In the genomic region with DNA sequence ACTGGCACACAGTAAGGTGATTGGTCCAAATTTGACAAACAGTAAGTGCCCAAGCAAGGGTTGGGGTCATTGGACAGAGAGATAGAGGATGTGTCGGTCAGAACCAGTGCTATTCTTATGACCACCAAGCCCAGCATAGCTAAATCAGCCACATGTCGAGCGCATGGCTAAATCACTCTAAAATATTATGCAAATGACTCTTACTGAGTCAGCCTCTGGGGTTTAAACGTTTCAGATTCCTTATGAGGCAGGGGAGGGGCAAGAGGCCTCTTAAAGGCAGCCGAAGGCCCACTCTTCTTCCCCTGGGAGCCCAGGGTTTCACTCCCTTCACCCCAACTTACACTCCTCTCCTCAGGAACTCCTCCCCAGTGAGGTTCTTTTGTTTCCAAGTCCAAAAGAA, we compare ENCODE assay signal across 10 cellular contexts. TPM values are rescaled to one million over a fixed set of nuclear protein-coding genes. Genes with fewer than 3 reads are reported as not detected.
DNase-seq lines count a peak whose midpoint lies in the region; ATAC-seq, FAIRE-seq and TF ChIP-seq lines count a peak whose summit lies in the region.
"Had no signal": no experiment of that assay in that cellular context is flagged by ENCODE, and none has a peak within 500 bp of the region (broad histone marks: within the 10 kb centered on the region; RNA-seq: fewer than 3 reads in every experiment).

No MANE protein-coding gene starts in this region.

- H3K4me1 Mint-ChIP-seq in activated naive CD4-positive, alpha-beta T cell treated with anti-CD3 and anti-CD28 coated beads for 36 hours (ENCODE audit: low read depth) = peaks cover 19% of the 10 kb centered on the region

- H3K27me3 ChIP-seq in BLaER1 = no peaks in the 10 kb centered on the region
- H3K27me3 ChIP-seq in upper lobe of right lung = no peaks in the 10 kb centered on the region
- no peaks in the 10 kb centered on the region for H3K27me3 ChIP-seq in small intestine (ENCODE audit: control insufficient read depth in 2 of 2, insufficient read depth in 2 of 2, low read length in 2 of 2)

- H3K36me3 Mint-ChIP-seq in activated naive CD4-positive, alpha-beta T cell treated with anti-CD3 and anti-CD28 coated beads for 36 hours (ENCODE audit: low read depth) = peaks cover 6% of the 10 kb centered on the region

- ATAC-seq in GM19438 (IDR thresholded peaks at IDR 0.05; ENCODE audit: low read depth, unreplicated experiment) = peak; percentile 80
- peak; percentile 91 for ATAC-seq in HG03342 (IDR thresholded peaks at IDR 0.05; ENCODE audit: unreplicated experiment)
- no peak for ATAC-seq in upper lobe of right lung

- no peaks in the 10 kb centered on the region for H3K27me3 Mint-ChIP-seq in activated naive CD4-positive, alpha-beta T cell treated with anti-CD3 and anti-CD28 coated beads for 36 hours (ENCODE audit: low read depth)

- no peak for FAIRE-seq in small intestine (lab: Jason Lieb, UNC)

- no peaks in the 10 kb centered on the region for H3K9me3 Mint-ChIP-seq in activated naive CD4-positive, alpha-beta T cell treated with anti-CD3 and anti-CD28 coated beads for 36 hours

- TF ChIP-seq CTCF in upper lobe of right lung (IDR thresholded peaks at IDR 0.05) = no peak

- CTCF ChIA-PET in activated naive CD4-positive, alpha-beta T cell treated with anti-CD3 and anti-CD28 coated beads for 36 hours (lab: Charles Lee) = interaction anchor here (1.1 to 6.2 kb wide), 7 partner anchors 10 to 114 kb away, joined by 3 to 63 read pairs (median 6); no protein-coding TSS in a partner anchor

- H3K4me2 ChIP-seq in BLaER1 = peak overlapping the region; percentile 76

- H3K27ac ChIP-seq in BLaER1 (peak overlapping the region; percentile 12; the same call in 1 of the 2 replicates), cingulate gyrus (ENCODE audit: low read depth, low read length) (peak overlapping the region; percentile 11), upper lobe of right lung (no peak overlapping the region), small intestine (ENCODE audit: low read depth in 1 of 2, low read length in 1 of 2) (no peak overlapping the region)

- WGBS in small intestine, 3 donors = 59 to 70% (median 67%) methylated on average over 5 of the region's 5 CpGs

- H3K9me3 ChIP-seq in BLaER1 = no peaks in the 10 kb centered on the region
- no peaks in the 10 kb centered on the region for H3K9me3 ChIP-seq in upper lobe of right lung
- no peaks in the 10 kb centered on the region for H3K9me3 ChIP-seq in small intestine (ENCODE audit: control insufficient read depth, low read depth)

- no peak overlapping the region for H3K4me3 Mint-ChIP-seq in activated naive CD4-positive, alpha-beta T cell treated with anti-CD3 and anti-CD28 coated beads for 36 hours

- no peaks in the 10 kb centered on the region for H3K36me3 ChIP-seq in BLaER1
- H3K36me3 ChIP-seq in upper lobe of right lung = no peaks in the 10 kb centered on the region
- no peaks in the 10 kb centered on the region for H3K36me3 ChIP-seq in small intestine (ENCODE audit: control insufficient read depth in 2 of 2, insufficient read depth in 2 of 2, low read length in 2 of 2)

- no peaks in the 10 kb centered on the region for H4K20me1 ChIP-seq in BLaER1

- no peak for DNase-seq in NCI-H2107 (lab: John Stamatoyannopoulos, UW)
- DNase-seq in activated naive CD4-positive, alpha-beta T cell treated with anti-CD3 and anti-CD28 coated beads for 36 hours = no peak
- DNase-seq in upper lobe of right lung = no peak
- DNase-seq in small intestine = no peak
- DNase-seq: DND-41 had no signal

- no peak overlapping the region for H3K9ac ChIP-seq in BLaER1

- no peak overlapping the region for H3K4me3 ChIP-seq in BLaER1
- H3K4me3 ChIP-seq in upper lobe of right lung = no peak overlapping the region
- no peak overlapping the region for H3K4me3 ChIP-seq in small intestine (ENCODE audit: low read depth in 1 of 2, low read length in 2 of 2)

- no peak overlapping the region for H3K27ac Mint-ChIP-seq in activated naive CD4-positive, alpha-beta T cell treated with anti-CD3 and anti-CD28 coated beads for 36 hours

- intact Hi-C loops in activated naive CD4-positive, alpha-beta T cell treated with anti-CD3 and anti-CD28 coated beads for 36 hours (cut with micrococcal nuclease) = no loop called here
- intact Hi-C loops in upper lobe of right lung (cut with DNase I) = no loop called here

- H3K4me1 ChIP-seq in BLaER1 (peaks cover 52% of the 10 kb centered on the region), upper lobe of right lung (peaks cover 5% of the 10 kb centered on the region), small intestine (ENCODE audit: control insufficient read depth in 2 of 2, insufficient read depth in 1 of 2, low read depth in 1 of 2, low read length in 1 of 2) (no peaks in the 10 kb centered on the region)

RNA-seq across cellular contexts. Expression of a gene that starts 0.6 kb away (rescaled TPM):
- total RNA-seq in activated naive CD4-positive, alpha-beta T cell treated with anti-CD3 and anti-CD28 coated beads for 36 hours = under 1 TPM in 1 of 2 experiments, not detected in 1; 0.15 TPM
- total RNA-seq in upper lobe of right lung = 0.32 TPM
- polyA plus RNA-seq in small intestine = under 1 TPM in 1 of 3 donors, not detected in 2; 0.30 TPM
- total RNA-seq: epithelial cell of proximal tubule had no signal

RNA-seq across cellular contexts. Expression of a gene that starts 20.1 kb away (rescaled TPM):
- 10 to 100 TPM; 46.2 to 46.7 TPM for total RNA-seq in activated naive CD4-positive, alpha-beta T cell treated with anti-CD3 and anti-CD28 coated beads for 36 hours
- total RNA-seq in upper lobe of right lung = 19.9 TPM
- polyA plus RNA-seq in small intestine = 10 to 100 TPM in 2 of 3 donors, 1 to 10 TPM in 1; 8.7 to 14.6 (median 14.2) TPM

RNA-seq across cellular contexts. Expression of a gene that starts 32.8 kb away (rescaled TPM):
- 1 to 10 TPM; 1.5 to 1.6 TPM for total RNA-seq in activated naive CD4-positive, alpha-beta T cell treated with anti-CD3 and anti-CD28 coated beads for 36 hours
- total RNA-seq in upper lobe of right lung = 69.6 TPM
- 10 to 100 TPM in 1 of 3 donors, 1 to 10 TPM in 2; 2.5 to 19.8 (median 2.7) TPM for polyA plus RNA-seq in small intestine

RNA-seq across cellular contexts. Expression of a gene that starts 47.1 kb away (rescaled TPM):
- total RNA-seq in activated naive CD4-positive, alpha-beta T cell treated with anti-CD3 and anti-CD28 coated beads for 36 hours = 10 to 100 TPM; 16.6 to 21.0 TPM
- 40.9 TPM for total RNA-seq in upper lobe of right lung
- polyA plus RNA-seq in small intestine = 10 to 100 TPM in 1 of 3 donors, 1 to 10 TPM in 2; 5.1 to 12.1 (median 5.4) TPM

Comparison
In these comparisons a context has a peak if more than half of its experiments do, and no peak if none do; other contexts are left out.
1. H3K27ac ChIP-seq: peak in BLaER1 (single experiment) and cingulate gyrus (single experiment); none in upper lobe of right lung (single experiment) and small intestine (0 of 2).
2. RNA of a gene that starts 32.8 kb away (total RNA-seq): 69.6 TPM in upper lobe of right lung (single experiment); 1.5 to 1.6 TPM in activated naive CD4-positive, alpha-beta T cell treated with anti-CD3 and anti-CD28 coated beads for 36 hours; every median in the first group is over 10 times any median in the second.